ENCODE assay signal across 1 cellular context in genomic region chr19:35744688-35745327, GRCh38.
TF ChIP-seq lines count a peak whose summit lies in the region.

No MANE protein-coding gene starts in this region.

TF ChIP-seq in K562, 482 proteins besides CTCF, POLR2A, EP300 and RAD21 (continued from another document and continues in another):
- TF ChIP-seq ZNF407 (IDR thresholded peaks at IDR 0.05; ENCODE audit: low read depth) (no peak), ZNF444 (CRISPR knock-in tag; IDR thresholded peaks at IDR 0.05) (no peak), ZNF395 (CRISPR knock-in tag; IDR thresholded peaks at IDR 0.05) (no peak), ATF7 (IDR thresholded peaks at IDR 0.05) (no peak), E2F8 (IDR thresholded peaks at IDR 0.05; ENCODE audit: low read depth, partially characterized antibody) (peak; percentile 100), SMAD3 (CRISPR knock-in tag; conservative IDR thresholded peaks at IDR 0.05) (no peak), ZNF780A (CRISPR knock-in tag; IDR thresholded peaks at IDR 0.05) (no peak), CHD2 (IDR thresholded peaks at IDR 0.05; ENCODE audit: low read depth, low read length) (no peak), SNIP1 (IDR thresholded peaks at IDR 0.05; ENCODE audit: low read depth) (no peak), KLF16 (IDR thresholded peaks at IDR 0.05) (no peak), ZFX (CRISPR knock-in tag; IDR thresholded peaks at IDR 0.05) (peak; percentile 36; the same call in 1 of the 2 replicates), ZNF639 (CRISPR knock-in tag; conservative IDR thresholded peaks at IDR 0.05 in 1 of 2, IDR thresholded peaks at IDR 0.05 in 1 of 2) (peak in 1 of 2 experiments; percentile 61; a peak in 1 of 4 replicates), SMARCB1 (IDR thresholded peaks at IDR 0.05; ENCODE audit: insufficient read length, low read depth) (no peak), CBX8 (IDR thresholded peaks at IDR 0.05; ENCODE audit: borderline replicate concordance, extremely low read depth, low read depth, low read length, poor library complexity, severe bottlenecking) (no peak), ZNF830 (CRISPR knock-in tag; IDR thresholded peaks at IDR 0.05) (no peak), SIN3B (IDR thresholded peaks at IDR 0.05; ENCODE audit: low read depth) (no peak), HES1 (IDR thresholded peaks at IDR 0.05; ENCODE audit: low read depth) (0 out of 2 replicates have a peak, but pooled peaks have one; percentile 11), ELF1 (tag; IDR thresholded peaks at IDR 0.05) (peak; percentile 81), SMARCC2 (IDR thresholded peaks at IDR 0.05; ENCODE audit: low read depth) (no peak), ZNF655 (CRISPR knock-in tag; IDR thresholded peaks at IDR 0.05) (no peak), GMEB1 (CRISPR knock-in tag; IDR thresholded peaks at IDR 0.05) (no peak), MTA3 (IDR thresholded peaks at IDR 0.05; ENCODE audit: borderline replicate concordance) (peak; percentile 15; the same call in 1 of the 2 replicates), ZNF282 (CRISPR knock-in tag; IDR thresholded peaks at IDR 0.05) (no peak), RBBP5 (IDR thresholded peaks at IDR 0.05; ENCODE audit: borderline replicate concordance, insufficient read depth, low read length, poor library complexity, severe bottlenecking) (peak; percentile 71), MAFF (IDR thresholded peaks at IDR 0.05; ENCODE audit: low read length) (no peak), MEF2D (tag; conservative IDR thresholded peaks at IDR 0.05; ENCODE audit: low read depth) (no peak), WHSC1 (IDR thresholded peaks at IDR 0.05; ENCODE audit: low read length) (no peak), FOXA3 (CRISPR knock-in tag; conservative IDR thresholded peaks at IDR 0.05 in 1 of 2, IDR thresholded peaks at IDR 0.05 in 1 of 2) (0 out of 4 replicates have a peak, but pooled peaks of 1 of the 2 experiments have one; percentile 50), KDM1A (IDR thresholded peaks at IDR 0.05) (no peak), NFIC (IDR thresholded peaks at IDR 0.05) (0 out of 2 replicates have a peak, but pooled peaks have one; percentile 17), SMARCE1 (IDR thresholded peaks at IDR 0.05) (no peak), ZNF398 (CRISPR knock-in tag; IDR thresholded peaks at IDR 0.05) (no peak), NFXL1 (CRISPR knock-in tag; IDR thresholded peaks at IDR 0.05) (no peak), HSF4 (CRISPR knock-in tag; IDR thresholded peaks at IDR 0.05; ENCODE audit: borderline replicate concordance) (no peak), IFI16 (CRISPR knock-in tag; IDR thresholded peaks at IDR 0.05) (no peak), L3MBTL2 (IDR thresholded peaks at IDR 0.05) (peak; percentile 76), SRSF1 (IDR thresholded peaks at IDR 0.05; ENCODE audit: low read depth, low read length) (no peak), FOXO4 (CRISPR knock-in tag; IDR thresholded peaks at IDR 0.05) (no peak), KDM5B (IDR thresholded peaks at IDR 0.05; ENCODE audit: insufficient replicate concordance, low read depth, low read length) (peak; percentile 62), DIDO1 (tag; IDR thresholded peaks at IDR 0.05; ENCODE audit: low read depth) (no peak), XRCC5 (IDR thresholded peaks at IDR 0.05; ENCODE audit: low read depth, low read length) (0 out of 2 replicates have a peak, but pooled peaks have one; percentile 22), HDAC3 (IDR thresholded peaks at IDR 0.05; ENCODE audit: borderline replicate concordance, partially characterized antibody) (no peak), FOXK1 (CRISPR knock-in tag; IDR thresholded peaks at IDR 0.05; ENCODE audit: borderline replicate concordance) (0 out of 2 replicates have a peak, but pooled peaks have one; percentile 9)
